ENCODE assay signal across 15 cellular contexts in genomic region chr11:1330473-1330872, GRCh38. TPM values are rescaled to one million over a fixed set of nuclear protein-coding genes. Genes with fewer than 3 reads are reported as not detected.
DNase-seq lines count a peak whose midpoint lies in the region; ATAC-seq lines count a peak whose summit lies in the region.
"Had no signal": no experiment of that assay in that cellular context is flagged by ENCODE, and none has a peak within 500 bp of the region (broad histone marks: within the 10 kb centered on the region; RNA-seq: fewer than 3 reads in every experiment).

No MANE protein-coding gene starts in this region.

- DNase-seq in activated CD4-positive, CD25-positive, alpha-beta regulatory T cell (lab: John Stamatoyannopoulos, UW): no peak
- DNase-seq in activated naive CD4-positive, alpha-beta T cell treated with Interleukin-2 at 50 U/mL for 16 hours: peak; percentile 62
- no peak for DNase-seq in activated naive CD4-positive, alpha-beta T cell treated with anti-CD3 and anti-CD28 coated beads, Interleukin-2, amount 50 U/mL, for 16 hours
- DNase-seq in activated CD8-positive, alpha-beta T cell treated with anti-CD3 and anti-CD28 coated beads, Interleukin-2, amount 10 ng/mL, durations not matched to agents 7 days and 5 days: peak; percentile 19
- DNase-seq in stimulated activated naive CD8-positive, alpha-beta T cell treated with anti-CD3 and anti-CD28 coated beads, Interleukin-15, Interleukin-2, amounts not matched to agents 100 U/mL and 50 U/mL, for 24 hours: peak; percentile 41
- DNase-seq in DMS53 treated with DMSO at 0.1 percent for 48 hours (lab: John Stamatoyannopoulos, UW; ENCODE audit: unreplicated experiment) (no peak), NCI-H2196 (lab: John Stamatoyannopoulos, UW; ENCODE audit: unreplicated experiment) (no peak)
- DNase-seq: 8988T, C1 segment of cervical spinal cord, COR-L47, DMS153, NCI-H1092, NCI-H1694, NCI-H69 had no signal

- POLR2A ChIA-PET in activated CD8-positive, alpha-beta T cell treated with anti-CD3 and anti-CD28 coated beads, Interleukin-2, amount 10 ng/mL, durations not matched to agents 7 days and 5 days (lab: Charles Lee): interaction anchor here (1.1 kb wide), 1 partner anchor 21 kb away, joined by 3 read pairs; no protein-coding TSS in a partner anchor

- peak; percentile 78 to 79 for ATAC-seq in activated CD4-positive, CD25-positive, alpha-beta regulatory T cell treated with anti-CD3 and anti-CD28 coated beads, Interleukin-2, amount 50 U/mL, for 24 hours
- ATAC-seq in activated CD8-positive, alpha-beta T cell treated with anti-CD3 and anti-CD28 coated beads, Interleukin-2, amount 10 ng/mL, durations not matched to agents 7 days and 5 days: no peak
- ATAC-seq in stimulated activated naive CD8-positive, alpha-beta T cell treated with anti-CD3 and anti-CD28 coated beads, Interleukin-15, Interleukin-2, amounts not matched to agents 100 U/mL and 50 U/mL, for 24 hours: peak; percentile 77

- peaks cover 17% of the 10 kb centered on the region for H3K27me3 Mint-ChIP-seq in activated CD8-positive, alpha-beta T cell treated with anti-CD3 and anti-CD28 coated beads, Interleukin-2, amount 10 ng/mL, durations not matched to agents 7 days and 5 days (ENCODE audit: low read depth)

- peaks cover 7% of the 10 kb centered on the region for H3K4me1 Mint-ChIP-seq in activated CD8-positive, alpha-beta T cell treated with anti-CD3 and anti-CD28 coated beads, Interleukin-2, amount 10 ng/mL, durations not matched to agents 7 days and 5 days (ENCODE audit: low read depth)

- H3K4me3 Mint-ChIP-seq in activated CD8-positive, alpha-beta T cell treated with anti-CD3 and anti-CD28 coated beads, Interleukin-2, amount 10 ng/mL, durations not matched to agents 7 days and 5 days: no peak overlapping the region

- CTCF ChIA-PET in activated CD8-positive, alpha-beta T cell treated with anti-CD3 and anti-CD28 coated beads, Interleukin-2, amount 10 ng/mL, durations not matched to agents 7 days and 5 days (lab: Charles Lee): no interaction called here

- H3K9me3 Mint-ChIP-seq in activated CD8-positive, alpha-beta T cell treated with anti-CD3 and anti-CD28 coated beads, Interleukin-2, amount 10 ng/mL, durations not matched to agents 7 days and 5 days (ENCODE audit: insufficient read depth): peaks cover 27% of the 10 kb centered on the region

- peaks cover 8% of the 10 kb centered on the region for H3K36me3 Mint-ChIP-seq in activated CD8-positive, alpha-beta T cell treated with anti-CD3 and anti-CD28 coated beads, Interleukin-2, amount 10 ng/mL, durations not matched to agents 7 days and 5 days (ENCODE audit: low read depth)

- H3K27ac Mint-ChIP-seq in activated CD8-positive, alpha-beta T cell treated with anti-CD3 and anti-CD28 coated beads, Interleukin-2, amount 10 ng/mL, durations not matched to agents 7 days and 5 days: no peak overlapping the region

RNA-seq across cellular contexts. Expression of gene TOLLIP, which starts 21.0 kb away (rescaled TPM):
- 10 to 100 TPM; 27.1 to 34.3 TPM for total RNA-seq in activated CD8-positive, alpha-beta T cell treated with anti-CD3 and anti-CD28 coated beads, Interleukin-2, amount 10 ng/mL, durations not matched to agents 7 days and 5 days

RNA-seq across cellular contexts. Expression of gene BRSK2, which starts 59.3 kb away (rescaled TPM):
- under 1 TPM in 1 of 2 experiments, not detected in 1; 0.39 TPM for total RNA-seq in activated CD8-positive, alpha-beta T cell treated with anti-CD3 and anti-CD28 coated beads, Interleukin-2, amount 10 ng/mL, durations not matched to agents 7 days and 5 days

Comparison
In these comparisons a context has a peak if more than half of its experiments do, and no peak if none do; other contexts are left out.
1. DNase-seq: peak in activated naive CD4-positive, alpha-beta T cell treated with Interleukin-2 at 50 U/mL for 16 hours (single experiment), activated CD8-positive, alpha-beta T cell treated with anti-CD3 and anti-CD28 coated beads, Interleukin-2, amount 10 ng/mL, durations not matched to agents 7 days and 5 days (single experiment) and stimulated activated naive CD8-positive, alpha-beta T cell treated with anti-CD3 and anti-CD28 coated beads, Interleukin-15, Interleukin-2, amounts not matched to agents 100 U/mL and 50 U/mL, for 24 hours (single experiment); none in activated CD4-positive, CD25-positive, alpha-beta regulatory T cell (0 of 4), activated naive CD4-positive, alpha-beta T cell treated with anti-CD3 and anti-CD28 coated beads, Interleukin-2, amount 50 U/mL, for 16 hours (single experiment), DMS53 treated with DMSO at 0.1 percent for 48 hours (single experiment) and NCI-H2196 (single experiment).